ENCODE assay signal across 13 cellular contexts in the genomic region with DNA sequence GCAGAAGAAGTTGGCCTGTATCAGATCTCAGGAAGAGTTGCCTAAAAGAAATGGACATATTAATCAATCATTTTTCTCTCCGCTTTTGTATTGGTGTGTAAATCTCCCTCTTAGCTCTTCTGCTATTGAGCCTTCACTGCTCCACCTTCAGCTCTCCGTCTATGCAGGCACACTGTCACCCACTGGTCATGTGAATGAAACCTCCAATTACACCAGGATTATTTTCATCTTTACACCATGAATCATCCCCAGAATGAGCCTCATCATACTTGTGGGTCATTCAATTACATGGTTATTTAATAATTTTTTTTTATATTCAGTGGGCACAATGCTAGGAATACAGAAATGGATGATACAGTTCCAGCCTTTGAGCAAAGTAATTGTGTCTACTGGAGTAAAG.
DNase-seq lines count a peak whose midpoint lies in the region; ATAC-seq, FAIRE-seq and TF ChIP-seq lines count a peak whose summit lies in the region.
"Had no signal": no experiment of that assay in that cellular context is flagged by ENCODE, and none has a peak within 500 bp of the region (broad histone marks: within the 10 kb centered on the region; RNA-seq: fewer than 3 reads in every experiment).

No MANE protein-coding gene starts in this region.

- no peak for TF ChIP-seq CTCF in epithelial cell of esophagus (IDR thresholded peaks at IDR 0.05; ENCODE audit: insufficient read depth, low read depth, low read length, missing control alignments)
- TF ChIP-seq CTCF in gastrocnemius medialis (IDR thresholded peaks at IDR 0.05 in 4 of 5, conservative IDR thresholded peaks at IDR 0.05 in 1 of 5), result no peak

- H3K4me3 ChIP-seq in epithelial cell of esophagus (ENCODE audit: low read length), result no peak overlapping the region
- H3K4me3 ChIP-seq in gastrocnemius medialis, result no peak overlapping the region
- H3K4me3 ChIP-seq: transverse colon had no signal

- no peaks in the 10 kb centered on the region for H3K27me3 ChIP-seq in gastrocnemius medialis
- H3K27me3 ChIP-seq: neutrophil, transverse colon had no signal

- peaks cover 0 to 8% of the 10 kb centered on the region in 2 donors for H3K4me1 ChIP-seq in gastrocnemius medialis

- TF ChIP-seq POLR2A in gastrocnemius medialis (IDR thresholded peaks at IDR 0.05), result no peak

- in situ Hi-C loops in gastrocnemius medialis (cut with MboI; ENCODE audit: low sequenced_read_pairs in 4 of 4), result no loop called here

- no peak overlapping the region for H3K27ac ChIP-seq in gastrocnemius medialis
- H3K27ac ChIP-seq: neutrophil, transverse colon had no signal

- H3K9me3 ChIP-seq in gastrocnemius medialis, result no peaks in the 10 kb centered on the region
- H3K9me3 ChIP-seq: neutrophil, transverse colon had no signal

- ATAC-seq in gastrocnemius medialis (peak; percentile 52 to 68), HG02885 (IDR thresholded peaks at IDR 0.05; ENCODE audit: poor library complexity, unreplicated experiment) (no peak), GM18498 (IDR thresholded peaks at IDR 0.05; ENCODE audit: unreplicated experiment) (no peak)

- H3K36me3 ChIP-seq in gastrocnemius medialis, result no peaks in the 10 kb centered on the region
- H3K36me3 ChIP-seq: transverse colon had no signal

- peak; percentile 60 for DNase-seq in GM04504 (ENCODE audit: low read depth)
- DNase-seq in RCC 7860 (ENCODE audit: low spot score), result peak; percentile 48
- peak; percentile 81 for DNase-seq in epithelial cell of esophagus (ENCODE audit: low read depth)
- no peak for DNase-seq in gastrocnemius medialis
- DNase-seq in activated CD4-positive, alpha-beta T cell treated with anti-CD3 and anti-CD28 coated beads, Interleukin-2, amount 50 U/mL, for 1 hour, result no peak
- no peak for DNase-seq in globus pallidus (ENCODE audit: low spot score)
- DNase-seq: KG1; stimulated activated CD4-positive, alpha-beta T cell treated with anti-CD3 and anti-CD28 coated beads, Interleukin-4, amount 100 ng/mL, for 24 hours; transverse colon had no signal

- FAIRE-seq in RCC 7860 (lab: Jason Lieb, UNC), result no peak
- FAIRE-seq: colon had no signal

- intact Hi-C loops in gastrocnemius medialis (cut with DNase I; ENCODE audit: low total_unique reads), result no loop called here

Comparison
In these comparisons a context has a peak if more than half of its experiments do, and no peak if none do; other contexts are left out.
1. DNase-seq: peak in GM04504 (single experiment), RCC 7860 (single experiment) and epithelial cell of esophagus (single experiment); none in gastrocnemius medialis (0 of 2), activated CD4-positive, alpha-beta T cell treated with anti-CD3 and anti-CD28 coated beads, Interleukin-2, amount 50 U/mL, for 1 hour (single experiment) and globus pallidus (single experiment).
2. ATAC-seq: peak in gastrocnemius medialis (2 of 2); none in HG02885 (single experiment) and GM18498 (single experiment).